In the genomic region with DNA sequence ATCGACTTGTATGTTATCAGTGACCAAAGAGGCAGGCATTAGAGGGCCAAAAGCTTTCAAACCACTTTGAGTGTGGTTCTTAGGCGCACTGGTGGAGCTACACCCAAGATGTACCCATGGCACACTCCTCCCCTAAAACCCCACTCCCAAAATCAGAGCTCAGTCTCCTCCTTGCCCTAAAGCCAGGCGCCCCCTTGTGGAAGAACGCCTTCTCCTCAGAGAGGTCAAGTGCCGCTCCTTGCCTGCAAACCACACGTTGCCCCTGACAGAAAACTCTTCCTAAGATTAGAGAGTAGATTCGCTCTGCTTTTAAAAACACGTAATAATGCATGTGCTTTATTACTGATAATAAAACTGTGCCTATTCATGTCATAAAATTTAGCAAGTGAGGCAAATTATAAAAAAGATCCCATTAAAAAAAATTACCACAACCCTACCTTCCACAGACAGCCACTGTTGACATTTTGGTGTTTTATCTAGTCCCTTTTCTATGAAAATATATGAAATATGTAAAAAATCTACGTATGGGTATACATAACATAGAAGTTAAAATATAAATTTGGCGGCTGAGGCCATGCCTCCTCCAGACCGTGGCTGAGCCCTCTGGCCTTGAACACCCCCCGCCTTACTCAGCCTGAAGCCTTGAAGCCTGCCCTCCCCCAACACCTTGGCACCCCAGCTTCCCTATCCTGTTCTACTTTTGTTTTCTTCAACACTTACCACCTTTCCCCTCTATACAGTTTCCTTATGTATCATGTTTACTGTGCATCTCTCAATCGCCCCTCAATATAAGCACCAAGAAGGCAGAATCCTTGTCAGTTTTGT, we compare ENCODE assay signal across 1 cellular context.
TF ChIP-seq lines count a peak whose summit lies in the region.

No MANE protein-coding gene starts in this region.

TF ChIP-seq in K562, 482 proteins besides CTCF, POLR2A, EP300 and RAD21 (continued from another document and continues in another):
- TF ChIP-seq, protein P1, sequence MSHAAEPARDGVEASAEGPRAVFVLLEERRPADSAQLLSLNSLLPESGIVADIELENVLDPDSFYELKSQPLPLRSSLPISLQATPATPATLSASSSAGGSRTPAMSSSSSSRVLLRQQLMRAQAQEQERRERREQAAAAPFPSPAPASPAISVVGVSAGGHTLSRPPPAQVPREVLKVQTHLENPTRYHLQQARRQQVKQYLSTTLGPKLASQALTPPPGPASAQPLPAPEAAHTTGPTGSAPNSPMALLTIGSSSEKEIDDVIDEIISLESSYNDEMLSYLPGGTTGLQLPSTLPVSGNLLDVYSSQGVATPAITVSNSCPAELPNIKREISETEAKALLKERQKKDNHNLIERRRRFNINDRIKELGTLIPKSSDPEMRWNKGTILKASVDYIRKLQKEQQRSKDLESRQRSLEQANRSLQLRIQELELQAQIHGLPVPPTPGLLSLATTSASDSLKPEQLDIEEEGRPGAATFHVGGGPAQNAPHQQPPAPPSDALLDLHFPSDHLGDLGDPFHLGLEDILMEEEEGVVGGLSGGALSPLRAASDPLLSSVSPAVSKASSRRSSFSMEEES (CRISPR knock-in tag; IDR thresholded peaks at IDR 0.05) = no peak
- TF ChIP-seq, protein P2, sequence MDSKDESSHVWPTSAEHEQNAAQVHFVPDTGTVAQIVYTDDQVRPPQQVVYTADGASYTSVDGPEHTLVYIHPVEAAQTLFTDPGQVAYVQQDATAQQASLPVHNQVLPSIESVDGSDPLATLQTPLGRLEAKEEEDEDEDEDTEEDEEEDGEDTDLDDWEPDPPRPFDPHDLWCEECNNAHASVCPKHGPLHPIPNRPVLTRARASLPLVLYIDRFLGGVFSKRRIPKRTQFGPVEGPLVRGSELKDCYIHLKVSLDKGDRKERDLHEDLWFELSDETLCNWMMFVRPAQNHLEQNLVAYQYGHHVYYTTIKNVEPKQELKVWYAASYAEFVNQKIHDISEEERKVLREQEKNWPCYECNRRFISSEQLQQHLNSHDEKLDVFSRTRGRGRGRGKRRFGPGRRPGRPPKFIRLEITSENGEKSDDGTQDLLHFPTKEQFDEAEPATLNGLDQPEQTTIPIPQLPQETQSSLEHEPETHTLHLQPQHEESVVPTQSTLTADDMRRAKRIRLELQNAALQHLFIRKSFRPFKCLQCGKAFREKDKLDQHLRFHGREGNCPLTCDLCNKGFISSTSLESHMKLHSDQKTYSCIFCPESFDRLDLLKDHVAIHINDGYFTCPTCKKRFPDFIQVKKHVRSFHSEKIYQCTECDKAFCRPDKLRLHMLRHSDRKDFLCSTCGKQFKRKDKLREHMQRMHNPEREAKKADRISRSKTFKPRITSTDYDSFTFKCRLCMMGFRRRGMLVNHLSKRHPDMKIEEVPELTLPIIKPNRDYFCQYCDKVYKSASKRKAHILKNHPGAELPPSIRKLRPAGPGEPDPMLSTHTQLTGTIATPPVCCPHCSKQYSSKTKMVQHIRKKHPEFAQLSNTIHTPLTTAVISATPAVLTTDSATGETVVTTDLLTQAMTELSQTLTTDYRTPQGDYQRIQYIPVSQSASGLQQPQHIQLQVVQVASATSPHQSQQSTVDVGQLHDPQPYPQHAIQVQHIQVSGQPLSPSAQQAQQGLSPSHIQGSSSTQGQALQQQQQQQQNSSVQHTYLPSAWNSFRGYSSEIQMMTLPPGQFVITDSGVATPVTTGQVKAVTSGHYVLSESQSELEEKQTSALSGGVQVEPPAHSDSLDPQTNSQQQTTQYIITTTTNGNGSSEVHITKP (IDR thresholded peaks at IDR 0.05; ENCODE audit: partially characterized antibody) = no peak
- TF ChIP-seq RBM15 (IDR thresholded peaks at IDR 0.05; ENCODE audit: insufficient read depth, low read length) (no peak), ZNF165 (CRISPR knock-in tag; IDR thresholded peaks at IDR 0.05; ENCODE audit: borderline replicate concordance) (no peak), ZNF707 (CRISPR knock-in tag; conservative IDR thresholded peaks at IDR 0.05) (no peak), NR2C2 (CRISPR knock-in tag; IDR thresholded peaks at IDR 0.05) (no peak), NR2C2 (tag; IDR thresholded peaks at IDR 0.05) (0 out of 2 replicates have a peak, but pooled peaks have one; percentile 48), ZNF197 (CRISPR knock-in tag; IDR thresholded peaks at IDR 0.05; ENCODE audit: low read depth) (no peak), ZNF75A (CRISPR knock-in tag; IDR thresholded peaks at IDR 0.05) (no peak), ZNF778 (CRISPR knock-in tag; IDR thresholded peaks at IDR 0.05) (no peak), ESRRA (IDR thresholded peaks at IDR 0.05; ENCODE audit: borderline replicate concordance, low read depth) (peak; percentile 20; the same call in 1 of the 2 replicates), OTX1 (CRISPR knock-in tag; IDR thresholded peaks at IDR 0.05) (no peak), HMG20A (CRISPR knock-in tag; conservative IDR thresholded peaks at IDR 0.05) (no peak), RCOR1 (IDR thresholded peaks at IDR 0.05; ENCODE audit: borderline replicate concordance in 1 of 2, low read depth in 2 of 2, low read length in 2 of 2) (0 out of 4 replicates have a peak, but pooled peaks of 1 of the 2 experiments have one; percentile 48), RNF2 (IDR thresholded peaks at IDR 0.05) (no peak), NR4A1 (CRISPR knock-in tag; IDR thresholded peaks at IDR 0.05) (no peak), NR4A1 (tag; IDR thresholded peaks at IDR 0.05) (no peak), NR2C1 (IDR thresholded peaks at IDR 0.05) (no peak), NR2C1 (tag; IDR thresholded peaks at IDR 0.05) (0 out of 2 replicates have a peak, but pooled peaks have one; percentile 16), POLR2AphosphoS5 (IDR thresholded peaks at IDR 0.05; ENCODE audit: control insufficient read depth, insufficient read depth, low read depth, low read length) (no peak), PHF20 (IDR thresholded peaks at IDR 0.05; ENCODE audit: partially characterized antibody) (no peak), EHMT2 (IDR thresholded peaks at IDR 0.05) (no peak), NFE2L1 (tag; IDR thresholded peaks at IDR 0.05; ENCODE audit: borderline replicate concordance, low read depth) (no peak), SLC30A9 (CRISPR knock-in tag; IDR thresholded peaks at IDR 0.05) (no peak), PHF21A (IDR thresholded peaks at IDR 0.05; ENCODE audit: borderline replicate concordance, low read depth) (peak; percentile 69; the same call in 1 of the 2 replicates), BHLHE40 (IDR thresholded peaks at IDR 0.05; ENCODE audit: low read length) (0 out of 2 replicates have a peak, but pooled peaks have one; percentile 33), TAF9B (IDR thresholded peaks at IDR 0.05; ENCODE audit: partially characterized antibody) (no peak), FOS (IDR thresholded peaks at IDR 0.05; ENCODE audit: extremely low read depth, insufficient read length) (no peak), RBM34 (IDR thresholded peaks at IDR 0.05; ENCODE audit: borderline replicate concordance, insufficient read depth, low read length) (no peak), GTF2A2 (tag; IDR thresholded peaks at IDR 0.05) (no peak), MTA3 (IDR thresholded peaks at IDR 0.05; ENCODE audit: borderline replicate concordance) (no peak), CHD2 (IDR thresholded peaks at IDR 0.05; ENCODE audit: low read depth, low read length) (no peak), KDM1A (IDR thresholded peaks at IDR 0.05) (0 out of 4 replicates have a peak, but pooled peaks of 1 of the 2 experiments have one; percentile 13), SRSF3 (IDR thresholded peaks at IDR 0.05; ENCODE audit: insufficient read depth, low read length) (no peak), HDAC2 (IDR thresholded peaks at IDR 0.05) (no peak), BRF1 (IDR thresholded peaks at IDR 0.05; ENCODE audit: borderline replicate concordance, extremely low read depth, insufficient read length) (no peak), EGR1 (conservative IDR thresholded peaks at IDR 0.05) (no peak)
- TF ChIP-seq, protein P3, sequence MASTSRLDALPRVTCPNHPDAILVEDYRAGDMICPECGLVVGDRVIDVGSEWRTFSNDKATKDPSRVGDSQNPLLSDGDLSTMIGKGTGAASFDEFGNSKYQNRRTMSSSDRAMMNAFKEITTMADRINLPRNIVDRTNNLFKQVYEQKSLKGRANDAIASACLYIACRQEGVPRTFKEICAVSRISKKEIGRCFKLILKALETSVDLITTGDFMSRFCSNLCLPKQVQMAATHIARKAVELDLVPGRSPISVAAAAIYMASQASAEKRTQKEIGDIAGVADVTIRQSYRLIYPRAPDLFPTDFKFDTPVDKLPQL (IDR thresholded peaks at IDR 0.05; ENCODE audit: extremely low read depth, insufficient read length) = no peak
- TF ChIP-seq, protein P4, sequence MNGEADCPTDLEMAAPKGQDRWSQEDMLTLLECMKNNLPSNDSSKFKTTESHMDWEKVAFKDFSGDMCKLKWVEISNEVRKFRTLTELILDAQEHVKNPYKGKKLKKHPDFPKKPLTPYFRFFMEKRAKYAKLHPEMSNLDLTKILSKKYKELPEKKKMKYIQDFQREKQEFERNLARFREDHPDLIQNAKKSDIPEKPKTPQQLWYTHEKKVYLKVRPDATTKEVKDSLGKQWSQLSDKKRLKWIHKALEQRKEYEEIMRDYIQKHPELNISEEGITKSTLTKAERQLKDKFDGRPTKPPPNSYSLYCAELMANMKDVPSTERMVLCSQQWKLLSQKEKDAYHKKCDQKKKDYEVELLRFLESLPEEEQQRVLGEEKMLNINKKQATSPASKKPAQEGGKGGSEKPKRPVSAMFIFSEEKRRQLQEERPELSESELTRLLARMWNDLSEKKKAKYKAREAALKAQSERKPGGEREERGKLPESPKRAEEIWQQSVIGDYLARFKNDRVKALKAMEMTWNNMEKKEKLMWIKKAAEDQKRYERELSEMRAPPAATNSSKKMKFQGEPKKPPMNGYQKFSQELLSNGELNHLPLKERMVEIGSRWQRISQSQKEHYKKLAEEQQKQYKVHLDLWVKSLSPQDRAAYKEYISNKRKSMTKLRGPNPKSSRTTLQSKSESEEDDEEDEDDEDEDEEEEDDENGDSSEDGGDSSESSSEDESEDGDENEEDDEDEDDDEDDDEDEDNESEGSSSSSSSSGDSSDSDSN (IDR thresholded peaks at IDR 0.05; ENCODE audit: borderline replicate concordance in 1 of 2, low read depth in 2 of 2, low read length in 2 of 2) = 0 out of 4 replicates have a peak, but pooled peaks of 1 of the 2 experiments have one; percentile 33
- TF ChIP-seq, protein P5, sequence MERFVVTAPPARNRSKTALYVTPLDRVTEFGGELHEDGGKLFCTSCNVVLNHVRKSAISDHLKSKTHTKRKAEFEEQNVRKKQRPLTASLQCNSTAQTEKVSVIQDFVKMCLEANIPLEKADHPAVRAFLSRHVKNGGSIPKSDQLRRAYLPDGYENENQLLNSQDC (CRISPR knock-in tag; IDR thresholded peaks at IDR 0.05) = no peak
- TF ChIP-seq, protein P6, sequence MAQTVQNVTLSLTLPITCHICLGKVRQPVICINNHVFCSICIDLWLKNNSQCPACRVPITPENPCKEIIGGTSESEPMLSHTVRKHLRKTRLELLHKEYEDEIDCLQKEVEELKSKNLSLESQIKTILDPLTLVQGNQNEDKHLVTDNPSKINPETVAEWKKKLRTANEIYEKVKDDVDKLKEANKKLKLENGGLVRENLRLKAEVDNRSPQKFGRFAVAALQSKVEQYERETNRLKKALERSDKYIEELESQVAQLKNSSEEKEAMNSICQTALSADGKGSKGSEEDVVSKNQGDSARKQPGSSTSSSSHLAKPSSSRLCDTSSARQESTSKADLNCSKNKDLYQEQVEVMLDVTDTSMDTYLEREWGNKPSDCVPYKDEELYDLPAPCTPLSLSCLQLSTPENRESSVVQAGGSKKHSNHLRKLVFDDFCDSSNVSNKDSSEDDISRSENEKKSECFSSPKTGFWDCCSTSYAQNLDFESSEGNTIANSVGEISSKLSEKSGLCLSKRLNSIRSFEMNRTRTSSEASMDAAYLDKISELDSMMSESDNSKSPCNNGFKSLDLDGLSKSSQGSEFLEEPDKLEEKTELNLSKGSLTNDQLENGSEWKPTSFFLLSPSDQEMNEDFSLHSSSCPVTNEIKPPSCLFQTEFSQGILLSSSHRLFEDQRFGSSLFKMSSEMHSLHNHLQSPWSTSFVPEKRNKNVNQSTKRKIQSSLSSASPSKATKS (CRISPR knock-in tag; IDR thresholded peaks at IDR 0.05) = no peak
- TF ChIP-seq, protein P7, sequence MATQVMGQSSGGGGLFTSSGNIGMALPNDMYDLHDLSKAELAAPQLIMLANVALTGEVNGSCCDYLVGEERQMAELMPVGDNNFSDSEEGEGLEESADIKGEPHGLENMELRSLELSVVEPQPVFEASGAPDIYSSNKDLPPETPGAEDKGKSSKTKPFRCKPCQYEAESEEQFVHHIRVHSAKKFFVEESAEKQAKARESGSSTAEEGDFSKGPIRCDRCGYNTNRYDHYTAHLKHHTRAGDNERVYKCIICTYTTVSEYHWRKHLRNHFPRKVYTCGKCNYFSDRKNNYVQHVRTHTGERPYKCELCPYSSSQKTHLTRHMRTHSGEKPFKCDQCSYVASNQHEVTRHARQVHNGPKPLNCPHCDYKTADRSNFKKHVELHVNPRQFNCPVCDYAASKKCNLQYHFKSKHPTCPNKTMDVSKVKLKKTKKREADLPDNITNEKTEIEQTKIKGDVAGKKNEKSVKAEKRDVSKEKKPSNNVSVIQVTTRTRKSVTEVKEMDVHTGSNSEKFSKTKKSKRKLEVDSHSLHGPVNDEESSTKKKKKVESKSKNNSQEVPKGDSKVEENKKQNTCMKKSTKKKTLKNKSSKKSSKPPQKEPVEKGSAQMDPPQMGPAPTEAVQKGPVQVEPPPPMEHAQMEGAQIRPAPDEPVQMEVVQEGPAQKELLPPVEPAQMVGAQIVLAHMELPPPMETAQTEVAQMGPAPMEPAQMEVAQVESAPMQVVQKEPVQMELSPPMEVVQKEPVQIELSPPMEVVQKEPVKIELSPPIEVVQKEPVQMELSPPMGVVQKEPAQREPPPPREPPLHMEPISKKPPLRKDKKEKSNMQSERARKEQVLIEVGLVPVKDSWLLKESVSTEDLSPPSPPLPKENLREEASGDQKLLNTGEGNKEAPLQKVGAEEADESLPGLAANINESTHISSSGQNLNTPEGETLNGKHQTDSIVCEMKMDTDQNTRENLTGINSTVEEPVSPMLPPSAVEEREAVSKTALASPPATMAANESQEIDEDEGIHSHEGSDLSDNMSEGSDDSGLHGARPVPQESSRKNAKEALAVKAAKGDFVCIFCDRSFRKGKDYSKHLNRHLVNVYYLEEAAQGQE (CRISPR knock-in tag; IDR thresholded peaks at IDR 0.05; ENCODE audit: low read depth) = no peak
- TF ChIP-seq, protein P8, sequence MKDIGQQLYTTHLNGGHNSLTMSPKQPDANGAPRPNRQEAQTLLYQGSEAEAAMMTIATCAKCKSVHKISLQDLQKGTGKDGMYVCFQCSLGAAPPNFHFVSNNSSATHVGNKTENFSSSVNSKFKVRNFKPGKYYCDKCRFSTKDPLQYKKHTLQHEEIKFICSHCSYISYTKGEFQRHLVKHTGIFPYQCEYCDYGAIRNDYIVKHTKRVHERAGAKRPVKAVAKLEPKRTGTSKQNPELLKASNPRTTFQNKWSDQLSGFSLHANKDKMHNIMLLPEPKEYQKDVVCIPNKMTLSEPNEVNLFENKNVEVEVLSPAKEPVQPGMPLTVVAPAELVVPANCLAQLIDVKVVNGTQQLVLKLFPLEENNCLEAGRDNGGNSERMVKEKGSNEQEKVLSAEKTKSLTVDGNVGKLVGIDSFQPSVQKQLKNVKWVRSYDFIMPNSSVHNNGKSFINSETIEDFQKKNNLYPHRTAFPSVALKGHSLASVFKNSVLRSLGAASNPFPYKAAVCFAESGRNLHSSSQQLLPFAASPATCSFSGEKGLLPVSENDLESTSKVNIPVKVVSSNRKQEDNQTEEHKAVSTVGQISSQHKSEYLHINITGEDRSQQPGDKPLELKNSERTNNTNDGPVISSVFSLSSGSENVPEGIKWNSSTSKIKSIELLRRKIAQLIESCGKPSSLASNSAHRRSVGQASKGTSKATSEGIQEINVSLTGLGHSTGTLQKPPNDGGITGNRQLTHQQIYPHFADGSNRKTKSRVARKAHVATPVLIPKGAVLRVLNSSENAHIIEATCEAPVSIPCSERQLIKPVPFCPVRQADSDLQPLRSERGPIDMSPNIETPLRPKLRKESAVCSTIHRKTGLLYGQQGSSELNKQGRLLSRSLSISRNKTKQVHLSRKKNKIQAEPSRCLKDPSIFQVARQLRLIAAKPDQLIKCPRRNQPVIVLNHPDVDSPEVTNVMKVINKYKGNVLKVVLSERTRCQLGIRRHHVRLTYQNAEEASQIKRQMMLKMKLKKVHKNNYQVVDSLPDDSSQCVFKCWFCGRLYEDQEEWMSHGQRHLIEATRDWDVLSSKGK (CRISPR knock-in tag; IDR thresholded peaks at IDR 0.05) = no peak
